ENCODE assay signal across 24 cellular contexts in genomic region chr13:59790626-59791025, GRCh38.
DNase-seq lines count a peak whose midpoint lies in the region; ATAC-seq and TF ChIP-seq lines count a peak whose summit lies in the region.
"Had no signal": no experiment of that assay in that cellular context is flagged by ENCODE, and none has a peak within 500 bp of the region (broad histone marks: within the 10 kb centered on the region; RNA-seq: fewer than 3 reads in every experiment).

No MANE protein-coding gene starts in this region.

- H3K4me1 ChIP-seq in Caco-2 = no peaks in the 10 kb centered on the region
- H3K4me1 ChIP-seq: transverse colon had no signal

- no peaks in the 10 kb centered on the region for H3K27me3 Mint-ChIP-seq in activated CD4-positive, alpha-beta memory T cell treated with anti-CD3 and anti-CD28 coated beads, Interleukin-2, amount 10 ng/mL, durations not matched to agents 7 days and 5 days
- no peaks in the 10 kb centered on the region for H3K27me3 Mint-ChIP-seq in Caco-2 (ENCODE audit: insufficient read depth, unreplicated experiment)
- H3K27me3 Mint-ChIP-seq: activated CD4-positive, alpha-beta T cell treated with anti-CD3 and anti-CD28 coated beads, Interleukin-2, amount 10 ng/mL, durations not matched to agents 7 days and 5 days; B cell; IgD-negative memory B cell; memory B cell; naive thymus-derived CD8-positive, alpha-beta T cell had no signal

- no peaks in the 10 kb centered on the region for H3K36me3 Mint-ChIP-seq in activated CD4-positive, alpha-beta memory T cell treated with anti-CD3 and anti-CD28 coated beads, Interleukin-2, amount 10 ng/mL, durations not matched to agents 7 days and 5 days (ENCODE audit: low read depth)
- H3K36me3 Mint-ChIP-seq in Caco-2 (ENCODE audit: insufficient read depth, unreplicated experiment) = no peaks in the 10 kb centered on the region
- H3K36me3 Mint-ChIP-seq: IgD-negative memory B cell; memory B cell; naive thymus-derived CD8-positive, alpha-beta T cell had no signal

- no peaks in the 10 kb centered on the region for H3K27me3 ChIP-seq in Caco-2 (replicated peaks; ENCODE audit: control insufficient read depth, insufficient read depth, low read length)
- H3K27me3 ChIP-seq: dorsolateral prefrontal cortex, MG63, transverse colon had no signal

- intact Hi-C loops in Caco-2 (cut with micrococcal nuclease; ENCODE audit: unreplicated experiment) = no loop called here

- TF ChIP-seq CTCF in astrocyte of the spinal cord (IDR thresholded peaks at IDR 0.05; ENCODE audit: low read depth, low read length) (no peak), Caco-2 (IDR thresholded peaks at IDR 0.05; ENCODE audit: insufficient read depth in 1 of 2, low read depth in 1 of 2, low read length in 1 of 2, severe bottlenecking in 1 of 2, unreplicated experiment in 1 of 2) (no peak)

- no peaks in the 10 kb centered on the region for H3K9me3 Mint-ChIP-seq in activated CD4-positive, alpha-beta memory T cell treated with anti-CD3 and anti-CD28 coated beads, Interleukin-2, amount 10 ng/mL, durations not matched to agents 7 days and 5 days
- H3K9me3 Mint-ChIP-seq in Caco-2 (ENCODE audit: unreplicated experiment) = no peaks in the 10 kb centered on the region
- H3K9me3 Mint-ChIP-seq: activated CD4-positive, alpha-beta T cell treated with anti-CD3 and anti-CD28 coated beads, Interleukin-2, amount 10 ng/mL, durations not matched to agents 7 days and 5 days; IgD-negative memory B cell; memory B cell; naive thymus-derived CD8-positive, alpha-beta T cell had no signal

- CTCF ChIA-PET in activated CD4-positive, alpha-beta memory T cell treated with anti-CD3 and anti-CD28 coated beads, Interleukin-2, amount 10 ng/mL, durations not matched to agents 7 days and 5 days (lab: Charles Lee) = interaction anchor here (0.5 kb wide), 1 partner anchor 33 kb away, joined by 4 read pairs; no protein-coding TSS in a partner anchor
- CTCF ChIA-PET in Caco-2 (lab: Charles Lee) = no interaction called here

- H3K4me1 Mint-ChIP-seq in activated CD4-positive, alpha-beta memory T cell treated with anti-CD3 and anti-CD28 coated beads, Interleukin-2, amount 10 ng/mL, durations not matched to agents 7 days and 5 days = no peaks in the 10 kb centered on the region
- H3K4me1 Mint-ChIP-seq in Caco-2 (ENCODE audit: low read depth, unreplicated experiment) = no peaks in the 10 kb centered on the region
- H3K4me1 Mint-ChIP-seq: activated CD4-positive, alpha-beta T cell treated with anti-CD3 and anti-CD28 coated beads, Interleukin-2, amount 10 ng/mL, durations not matched to agents 7 days and 5 days; B cell; IgD-negative memory B cell; memory B cell; naive thymus-derived CD8-positive, alpha-beta T cell had no signal

- H3K4me3 Mint-ChIP-seq in activated CD4-positive, alpha-beta memory T cell treated with anti-CD3 and anti-CD28 coated beads, Interleukin-2, amount 10 ng/mL, durations not matched to agents 7 days and 5 days = no peak overlapping the region
- H3K4me3 Mint-ChIP-seq in Caco-2 (ENCODE audit: unreplicated experiment) = no peak overlapping the region
- H3K4me3 Mint-ChIP-seq: activated CD4-positive, alpha-beta T cell treated with anti-CD3 and anti-CD28 coated beads, Interleukin-2, amount 10 ng/mL, durations not matched to agents 7 days and 5 days; B cell; IgD-negative memory B cell; memory B cell; naive thymus-derived CD8-positive, alpha-beta T cell had no signal

- peak; percentile 43 for DNase-seq in LHCN-M2 (ENCODE audit: low read depth)
- peak; percentile 29 for DNase-seq in astrocyte of the spinal cord (ENCODE audit: low read depth, low spot score)
- peak; percentile 67 for DNase-seq in iris pigment epithelial cell (ENCODE audit: low read depth)
- no peak for DNase-seq in activated CD4-positive, alpha-beta memory T cell treated with anti-CD3 and anti-CD28 coated beads, Interleukin-2, amount 10 ng/mL, durations not matched to agents 7 days and 5 days
- no peak for DNase-seq in Caco-2
- no peak for DNase-seq in OCI-M1 (lab: John Stamatoyannopoulos, UW)
- DNase-seq: activated CD4-positive, alpha-beta T cell treated with anti-CD3 and anti-CD28 coated beads, Interleukin-2, amount 10 ng/mL, durations not matched to agents 7 days and 5 days; activated CD8-positive, alpha-beta memory T cell treated with anti-CD3 and anti-CD28 coated beads, Interleukin-2, amount 50 U/mL, for 4 hours; COR-L47; dorsolateral prefrontal cortex; MG63; naive thymus-derived CD8-positive, alpha-beta T cell; NCI-H1436; NCI-H2227 treated with DMSO at 0.1 percent for 48 hours; NCI-H82; PC-9; SHP77 treated with DMSO at 0.1 percent for 48 hours; small intestine; stimulated activated naive CD4-positive, alpha-beta T cell treated with Interleukin-2 at 50 U/mL for 16 hours; transverse colon had no signal

- H3K36me3 ChIP-seq in Caco-2 (ENCODE audit: control insufficient read depth, insufficient read depth, low read length) = no peaks in the 10 kb centered on the region
- H3K36me3 ChIP-seq: MG63, transverse colon had no signal

- in situ Hi-C loops in astrocyte of the spinal cord (cut with HindIII; ENCODE audit: low sequenced_read_pairs) = no loop called here

- H3K9me3 ChIP-seq in Caco-2 = no peaks in the 10 kb centered on the region
- H3K9me3 ChIP-seq: MG63, transverse colon had no signal

- no TSS peak for BruUV-seq in Caco-2 (replicated peaks; lab: Mats Ljungman, UMichigan)

- no peak for ATAC-seq in GM21723 (IDR thresholded peaks at IDR 0.05; ENCODE audit: unreplicated experiment)
- ATAC-seq: naive thymus-derived CD8-positive, alpha-beta T cell had no signal

- POLR2A ChIA-PET in activated CD4-positive, alpha-beta memory T cell treated with anti-CD3 and anti-CD28 coated beads, Interleukin-2, amount 10 ng/mL, durations not matched to agents 7 days and 5 days (lab: Charles Lee) = no interaction called here
- POLR2A ChIA-PET in Caco-2 (lab: Charles Lee) = no interaction called here

- H3K27ac Mint-ChIP-seq in activated CD4-positive, alpha-beta memory T cell treated with anti-CD3 and anti-CD28 coated beads, Interleukin-2, amount 10 ng/mL, durations not matched to agents 7 days and 5 days = no peak overlapping the region
- H3K27ac Mint-ChIP-seq in Caco-2 (ENCODE audit: unreplicated experiment) = no peak overlapping the region
- H3K27ac Mint-ChIP-seq: activated CD4-positive, alpha-beta T cell treated with anti-CD3 and anti-CD28 coated beads, Interleukin-2, amount 10 ng/mL, durations not matched to agents 7 days and 5 days; B cell; IgD-negative memory B cell; memory B cell; naive thymus-derived CD8-positive, alpha-beta T cell had no signal

- H3K4me3 ChIP-seq in astrocyte of the spinal cord (ENCODE audit: low read depth, low read length) (no peak overlapping the region), Caco-2 (ENCODE audit: low read depth, low read length) (no peak overlapping the region)
- H3K4me3 ChIP-seq: dorsolateral prefrontal cortex, MG63, PC-9, transverse colon had no signal

Comparison
In these comparisons a context has a peak if more than half of its experiments do, and no peak if none do; other contexts are left out.
1. DNase-seq: peak in LHCN-M2 (single experiment), astrocyte of the spinal cord (single experiment) and iris pigment epithelial cell (single experiment); none in activated CD4-positive, alpha-beta memory T cell treated with anti-CD3 and anti-CD28 coated beads, Interleukin-2, amount 10 ng/mL, durations not matched to agents 7 days and 5 days (single experiment), Caco-2 (0 of 2) and OCI-M1 (single experiment).